9 cellular contexts compared by ENCODE assay signal in genomic region chr16:74226361-74226979, GRCh38.
DNase-seq lines count a peak whose midpoint lies in the region; ATAC-seq, FAIRE-seq and TF ChIP-seq lines count a peak whose summit lies in the region.
"Had no signal": no experiment of that assay in that cellular context is flagged by ENCODE, and none has a peak within 500 bp of the region (broad histone marks: within the 10 kb centered on the region; RNA-seq: fewer than 3 reads in every experiment).

No MANE protein-coding gene starts in this region.

- no peaks in the 10 kb centered on the region for H3K27me3 ChIP-seq in adrenal gland

- no peaks in the 10 kb centered on the region for H3K4me1 ChIP-seq in adrenal gland (replicated peaks in 1 of 2)

- intact Hi-C loops in adrenal gland (cut with DNase I): no loop called here

- no peak overlapping the region for H3K4me3 ChIP-seq in adrenal gland
- H3K4me3 ChIP-seq: skin epidermis had no signal

- H3K27ac ChIP-seq in adrenal gland: no peak overlapping the region
- H3K27ac ChIP-seq: skin epidermis had no signal

- H3K36me3 ChIP-seq in adrenal gland (replicated peaks in 1 of 2): no peaks in the 10 kb centered on the region

- DNase-seq in AG09319 (ENCODE audit: extremely low read depth, low read depth): no peak
- peak; percentile 14 for DNase-seq in HT-29 (ENCODE audit: low spot score)
- peak; percentile 25 for DNase-seq in left kidney (ENCODE audit: low read depth, low spot score)
- no peak for DNase-seq in stimulated activated CD4-positive, alpha-beta T cell treated with anti-CD3 and anti-CD28 coated beads, Interleukin-12 subunit alpha, Interleukin-12 subunit beta, amount 100 ng/mL, for 4 hours
- no peak for DNase-seq in adrenal gland

- no peak for TF ChIP-seq POLR2A in adrenal gland (IDR thresholded peaks at IDR 0.05)

- no peaks in the 10 kb centered on the region for H3K9me3 ChIP-seq in adrenal gland (replicated peaks in 1 of 3)

- ATAC-seq in HG02981 (IDR thresholded peaks at IDR 0.05; ENCODE audit: unreplicated experiment) (no peak), GM18861 (IDR thresholded peaks at IDR 0.05; ENCODE audit: unreplicated experiment) (no peak)

- 42 to 61% (median 50%) methylated on average over 6 of the region's 6 CpGs for WGBS in adrenal gland, 4 donors

- TF ChIP-seq CTCF in AG09319 (IDR thresholded peaks at IDR 0.05; ENCODE audit: low read depth, low read length): peak; percentile 55
- TF ChIP-seq CTCF in adrenal gland (IDR thresholded peaks at IDR 0.05): peak in 3 of 6 experiments; percentile 6 to 39 (median 16)

- peak; percentile 92 for FAIRE-seq in TTC549 (lab: Jason Lieb, UNC)

Comparison
In these comparisons a context has a peak if more than half of its experiments do, and no peak if none do; other contexts are left out.
1. DNase-seq: peak in HT-29 (single experiment) and left kidney (single experiment); none in AG09319 (single experiment), stimulated activated CD4-positive, alpha-beta T cell treated with anti-CD3 and anti-CD28 coated beads, Interleukin-12 subunit alpha, Interleukin-12 subunit beta, amount 100 ng/mL, for 4 hours (single experiment) and adrenal gland (0 of 7).